21 cellular contexts compared by ENCODE assay signal in genomic region chr14:59249029-59249428, GRCh38.
DNase-seq lines count a peak whose midpoint lies in the region; ATAC-seq, FAIRE-seq and TF ChIP-seq lines count a peak whose summit lies in the region.
"Had no signal": no experiment of that assay in that cellular context is flagged by ENCODE, and none has a peak within 500 bp of the region (broad histone marks: within the 10 kb centered on the region; RNA-seq: fewer than 3 reads in every experiment).

No MANE protein-coding gene starts in this region.

- H4K8ac ChIP-seq in mesendoderm (ENCODE audit: low read depth, low read length), result no peak overlapping the region

- no peak overlapping the region for H2AFZ ChIP-seq in HepG2 (ENCODE audit: low read length)
- H2AFZ ChIP-seq: GM23248 had no signal

- H3K9ac ChIP-seq in HepG2 (ENCODE audit: insufficient read depth, low read depth, low read length) (no peak overlapping the region), mesendoderm (ENCODE audit: low read length) (no peak overlapping the region)
- H3K9ac ChIP-seq: GM23248 had no signal

- no peaks in the 10 kb centered on the region for H3K9me3 ChIP-seq in HepG2 (ENCODE audit: low read length)
- no peaks in the 10 kb centered on the region for H3K9me3 ChIP-seq in right lobe of liver

- no peak overlapping the region for H2AK5ac ChIP-seq in mesendoderm (ENCODE audit: low read length)

- DNase-seq in HepG2 (ENCODE audit: low spot score), result no peak
- no peak for DNase-seq in right lobe of liver
- peak; percentile 19 to 26 for DNase-seq in cardiac fibroblast (ENCODE audit: low read depth in 2 of 2)
- DNase-seq in mesendoderm, result peak; percentile 51
- DNase-seq in ACHN, result no peak
- no peak for DNase-seq in NCI-H2081 treated with DMSO at 0.1 percent for 48 hours (lab: John Stamatoyannopoulos, UW)
- DNase-seq in GM19239 (ENCODE audit: insufficient read length, low spot score), result no peak
- no peak for DNase-seq in putamen (ENCODE audit: low spot score)
- DNase-seq: C1 segment of cervical spinal cord, DND-41, GDM1, GM23248, KBM-7, NCI-H1436 treated with DMSO at 0.1 percent for 48 hours, NCI-H2081, NCI-H510A, NCI-H82, PC-3 had no signal

- no peak overlapping the region for H3K23ac ChIP-seq in mesendoderm (ENCODE audit: low read length)

- FAIRE-seq in HepG2 (lab: Jason Lieb, UNC) (no peak), GM19239 (lab: Jason Lieb, UNC) (no peak)
- FAIRE-seq: GM12878 had no signal

- no TSS peak for BruUV-seq in HepG2 (replicated peaks; lab: Mats Ljungman, UMichigan)

- H3K27ac ChIP-seq in HepG2 (ENCODE audit: extremely low read length, insufficient read depth, low read length) (no peak overlapping the region), right lobe of liver (no peak overlapping the region), mesendoderm (ENCODE audit: low read depth, low read length) (no peak overlapping the region)
- H3K27ac ChIP-seq: GM23248, RWPE1 had no signal

- no peak overlapping the region for H3K56ac ChIP-seq in mesendoderm (ENCODE audit: low read length)

- peaks cover 38% of the 10 kb centered on the region for H3K4me1 ChIP-seq in HepG2 (ENCODE audit: insufficient read depth, low read length)
- H3K4me1 ChIP-seq in right lobe of liver, result peaks cover 0 to 16% (median 2%) of the 10 kb centered on the region in 4 donors
- peaks cover 2% of the 10 kb centered on the region for H3K4me1 ChIP-seq in mesendoderm (ENCODE audit: control insufficient read depth, low read depth, low read length)

- POLR2A ChIA-PET in HepG2 (lab: Yijun Ruan, JAX), result no interaction called here

- WGBS in HepG2 (ENCODE audit: low lambda C conversion rate), result 99% methylated on average over 7 of the region's 7 CpGs
- WGBS in right lobe of liver (ENCODE audit: insufficient coverage, low coverage, low lambda C conversion rate, missing lambda C conversion rate), result 91% methylated on average over 7 of the region's 7 CpGs
- WGBS in mesendoderm (ENCODE audit: extremely low coverage, insufficient coverage, low lambda C conversion rate), result no CpG with 5 or more reads among the region's 7 CpGs

- no peak for ATAC-seq in HepG2
- ATAC-seq in right lobe of liver, result no peak
- ATAC-seq: GM12878, HCT116, PC-3 had no signal

- TF ChIP-seq POLR2A in HepG2 (IDR thresholded peaks at IDR 0.05; ENCODE audit: insufficient read depth in 1 of 2, low read depth in 2 of 2, low read length in 2 of 2) (no peak), right lobe of liver (IDR thresholded peaks at IDR 0.05) (no peak)

- H2BK120ac ChIP-seq in mesendoderm (ENCODE audit: low read depth, low read length), result no peak overlapping the region

- H3K18ac ChIP-seq in mesendoderm (ENCODE audit: low read length), result no peak overlapping the region

- in situ Hi-C loops in HepG2 (cut with HindIII; ENCODE audit: extremely low pct_ligation_motif_present, low pct_unique_long_range_greater_than_20kb), result no loop called here
- in situ Hi-C loops in ACHN (cut with HindIII; ENCODE audit: low pct_ligation_motif_present, low pct_unique_long_range_greater_than_20kb, low sequenced_read_pairs), result no loop called here

- CTCF ChIA-PET in HepG2 (lab: Yijun Ruan, JAX; ENCODE audit: low intra/inter-chr PET ratio, low total read pairs), result no interaction called here

- intact Hi-C loops in HepG2 (cut with micrococcal nuclease; ENCODE audit: unreplicated experiment), result no loop called here
- intact Hi-C loops in right lobe of liver (cut with DNase I), result no loop called here

- no peak overlapping the region for H2BK15ac ChIP-seq in mesendoderm (replicated peaks; ENCODE audit: low read depth)

- H3K36me3 ChIP-seq in HepG2 (replicated peaks in 1 of 2; ENCODE audit: control insufficient read depth in 1 of 2, insufficient read depth in 2 of 2, low read length in 2 of 2) (no peaks in the 10 kb centered on the region), right lobe of liver (no peaks in the 10 kb centered on the region), mesendoderm (ENCODE audit: control insufficient read depth, insufficient read depth, low read length) (no peaks in the 10 kb centered on the region)

- H3K79me1 ChIP-seq in mesendoderm (ENCODE audit: low read length), result no peaks in the 10 kb centered on the region

- H3K27me3 ChIP-seq in HepG2 (ENCODE audit: control insufficient read depth in 1 of 2, insufficient read depth in 2 of 2, low read length in 2 of 2) (no peaks in the 10 kb centered on the region), right lobe of liver (no peaks in the 10 kb centered on the region), mesendoderm (ENCODE audit: insufficient read depth, low read length, poor library complexity) (no peaks in the 10 kb centered on the region)

- no peak overlapping the region for H2BK5ac ChIP-seq in mesendoderm (ENCODE audit: low read length)

- H4K20me1 ChIP-seq in HepG2 (ENCODE audit: insufficient read depth, low read length), result no peaks in the 10 kb centered on the region

- peaks cover 43% of the 10 kb centered on the region for H3K79me2 ChIP-seq in HepG2 (ENCODE audit: insufficient read depth, low read length)
- no peaks in the 10 kb centered on the region for H3K79me2 ChIP-seq in mesendoderm (ENCODE audit: control insufficient read depth, insufficient read depth, low read length)

- H3K4me3 ChIP-seq in HepG2 (replicated peaks in 1 of 3; ENCODE audit: insufficient read depth in 1 of 3, low read depth in 2 of 3, low read length in 3 of 3) (no peak overlapping the region), right lobe of liver (no peak overlapping the region), cardiac fibroblast (replicated peaks in 1 of 2; ENCODE audit: low read depth in 2 of 2, low read length in 2 of 2) (no peak overlapping the region), mesendoderm (ENCODE audit: low read length) (no peak overlapping the region)
- H3K4me3 ChIP-seq: GM12878, GM23248 had no signal

- H3K4me2 ChIP-seq in HepG2 (ENCODE audit: low read depth, low read length), result no peak overlapping the region
- H3K4me2 ChIP-seq in mesendoderm (ENCODE audit: low read length), result no peak overlapping the region

- TF ChIP-seq CTCF in HepG2 (CRISPR knock-in tag; IDR thresholded peaks at IDR 0.05) (no peak), right lobe of liver (IDR thresholded peaks at IDR 0.05) (no peak), cardiac fibroblast (IDR thresholded peaks at IDR 0.05; ENCODE audit: low read depth, low read length) (no peak)

- no peak overlapping the region for H4K5ac ChIP-seq in mesendoderm (ENCODE audit: low read length)

- H3K4ac ChIP-seq in mesendoderm (ENCODE audit: low read depth, low read length), result no peak overlapping the region

- TF ChIP-seq EP300 in HepG2 (IDR thresholded peaks at IDR 0.05; ENCODE audit: low read depth in 2 of 2, low read length in 2 of 2), result no peak
- TF ChIP-seq EP300 in HepG2 (CRISPR knock-in tag; IDR thresholded peaks at IDR 0.05; ENCODE audit: borderline replicate concordance), result no peak

- no peak for TF ChIP-seq RAD21 in HepG2 (CRISPR knock-in tag; IDR thresholded peaks at IDR 0.05)

TF ChIP-seq in HepG2, 621 proteins besides CTCF, POLR2A, EP300 and RAD21:
- TF ChIP-seq ATF7 (IDR thresholded peaks at IDR 0.05) (peak; percentile 56), ATF7 (CRISPR knock-in tag; IDR thresholded peaks at IDR 0.05) (no peak), GATAD1 (CRISPR knock-in tag; IDR thresholded peaks at IDR 0.05) (no peak), HNF4A (CRISPR knock-in tag; IDR thresholded peaks at IDR 0.05) (no peak)

Comparison
In these comparisons a context has a peak if more than half of its experiments do, and no peak if none do; other contexts are left out.
1. DNase-seq: peak in cardiac fibroblast (2 of 2) and mesendoderm (single experiment); none in HepG2 (single experiment), right lobe of liver (0 of 3), ACHN (single experiment), NCI-H2081 treated with DMSO at 0.1 percent for 48 hours (single experiment), GM19239 (single experiment) and putamen (single experiment).